In the genomic region with DNA sequence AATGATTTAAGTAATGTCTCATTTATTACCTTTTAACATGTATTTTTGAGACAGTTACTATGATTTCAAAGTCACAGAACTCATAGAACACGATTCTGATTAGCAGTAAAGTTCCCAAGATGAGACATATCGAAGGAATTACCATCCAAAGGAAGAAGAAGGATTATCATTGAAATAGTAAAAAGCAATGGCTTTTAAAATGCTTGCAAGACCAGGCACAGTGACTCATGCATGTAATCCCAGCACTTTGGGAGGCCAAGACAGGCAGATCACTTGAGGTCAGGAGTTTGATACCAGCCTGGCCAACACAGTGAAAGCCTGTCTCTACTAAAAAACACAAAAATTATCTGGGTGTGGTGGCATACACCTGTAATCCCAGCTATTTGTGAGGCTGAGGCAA, we compare ENCODE assay signal across 16 cellular contexts.
DNase-seq lines count a peak whose midpoint lies in the region; FAIRE-seq and TF ChIP-seq lines count a peak whose summit lies in the region.
"Had no signal": no experiment of that assay in that cellular context is flagged by ENCODE, and none has a peak within 500 bp of the region (broad histone marks: within the 10 kb centered on the region; RNA-seq: fewer than 3 reads in every experiment).

No MANE protein-coding gene starts in this region.

- no peak overlapping the region for H3K18ac ChIP-seq in trophoblast cell (ENCODE audit: low read length)

- H2BK120ac ChIP-seq in trophoblast cell (ENCODE audit: insufficient read depth, low read length, poor library complexity): no peak overlapping the region

- H3K36me3 ChIP-seq in bronchial epithelial cell (ENCODE audit: control insufficient read depth, insufficient read depth, low read length) (no peaks in the 10 kb centered on the region), trophoblast cell (ENCODE audit: control insufficient read depth in 1 of 2, insufficient read depth in 2 of 2, low read length in 2 of 2) (peaks cover 0 to 2% of the 10 kb centered on the region in 2 experiments)

- H3K4me1 Mint-ChIP-seq in HFFc6 (ENCODE audit: low read depth): peaks cover 15% of the 10 kb centered on the region
- H3K4me1 Mint-ChIP-seq: CD4-positive, CD25-positive, alpha-beta regulatory T cell had no signal

- no peak overlapping the region for H3K27ac ChIP-seq in trophoblast cell (ENCODE audit: low read depth, low read length)
- H3K27ac ChIP-seq: BLaER1 treated with 17β-estradiol and CSF1 and Interleukin-3, amounts not matched to agents 10 nM and 100 nM; HL-60 had no signal

- H2AK5ac ChIP-seq in trophoblast cell (ENCODE audit: low read length): no peak overlapping the region

- H3K4me1 ChIP-seq in trophoblast cell (ENCODE audit: control insufficient read depth in 1 of 2, insufficient read depth in 2 of 2, low read length in 2 of 2): no peaks in the 10 kb centered on the region
- H3K4me1 ChIP-seq: BLaER1 treated with 17β-estradiol and CSF1 and Interleukin-3, amounts not matched to agents 10 nM and 100 nM had no signal

- H3K27me3 ChIP-seq in bronchial epithelial cell (ENCODE audit: control insufficient read depth, insufficient read depth, low read length): no peaks in the 10 kb centered on the region
- no peaks in the 10 kb centered on the region for H3K27me3 ChIP-seq in trophoblast cell (ENCODE audit: insufficient read depth, low read length)
- H3K27me3 ChIP-seq: BLaER1 treated with 17β-estradiol and CSF1 and Interleukin-3, amounts not matched to agents 10 nM and 100 nM had no signal

- H3K9me3 Mint-ChIP-seq in HFFc6: no peaks in the 10 kb centered on the region
- H3K9me3 Mint-ChIP-seq: CD4-positive, CD25-positive, alpha-beta regulatory T cell had no signal

- no peak overlapping the region for H2BK12ac ChIP-seq in trophoblast cell (ENCODE audit: low read length)

- no CpG with 5 or more reads among the region's 2 CpGs for WGBS in trophoblast cell (ENCODE audit: extremely low coverage, insufficient coverage, insufficient read length)

- no peak overlapping the region for H3K23ac ChIP-seq in trophoblast cell (ENCODE audit: low read length)

- no peaks in the 10 kb centered on the region for H3K79me1 ChIP-seq in trophoblast cell (ENCODE audit: low read length)

- FAIRE-seq in bronchial epithelial cell (lab: Jason Lieb, UNC): no peak
- FAIRE-seq: G401.6, GM12892, GM19239 had no signal

- TF ChIP-seq CTCF in HFFc6 (IDR thresholded peaks at IDR 0.05): no peak
- TF ChIP-seq CTCF in bronchial epithelial cell (IDR thresholded peaks at IDR 0.05; ENCODE audit: insufficient read depth, low read length, severe bottlenecking): no peak
- TF ChIP-seq CTCF in foreskin fibroblast (IDR thresholded peaks at IDR 0.05; ENCODE audit: low read depth, low read length): no peak

- no peak overlapping the region for H3K4me3 ChIP-seq in bronchial epithelial cell (ENCODE audit: low read depth, low read length)
- no peak overlapping the region for H3K4me3 ChIP-seq in foreskin fibroblast (ENCODE audit: low read depth in 1 of 2, low read length in 2 of 2)
- H3K4me3 ChIP-seq in trophoblast cell (ENCODE audit: low read depth, low read length): no peak overlapping the region
- H3K4me3 ChIP-seq: BLaER1 treated with 17β-estradiol and CSF1 and Interleukin-3, amounts not matched to agents 10 nM and 100 nM had no signal

- H4K12ac ChIP-seq in trophoblast cell (ENCODE audit: low read depth, low read length): no peak overlapping the region

- H4K91ac ChIP-seq in trophoblast cell (ENCODE audit: low read depth, low read length): no peak overlapping the region

- H3K79me2 ChIP-seq in trophoblast cell (ENCODE audit: control insufficient read depth, insufficient read depth, low read length, poor library complexity): no peaks in the 10 kb centered on the region

- peaks cover 22% of the 10 kb centered on the region for H3K36me3 Mint-ChIP-seq in HFFc6 (ENCODE audit: low read depth)
- H3K36me3 Mint-ChIP-seq: CD4-positive, CD25-positive, alpha-beta regulatory T cell had no signal

- H3K9ac ChIP-seq in trophoblast cell (ENCODE audit: low read length): no peak overlapping the region
- H3K9ac ChIP-seq: BLaER1 treated with 17β-estradiol and CSF1 and Interleukin-3, amounts not matched to agents 10 nM and 100 nM had no signal

- H3K27me3 Mint-ChIP-seq in HFFc6 (ENCODE audit: insufficient read depth): no peaks in the 10 kb centered on the region; the same call in 1 of the 2 replicates
- H3K27me3 Mint-ChIP-seq: CD4-positive, CD25-positive, alpha-beta regulatory T cell had no signal

- H2BK5ac ChIP-seq in trophoblast cell (ENCODE audit: low read depth, low read length, poor library complexity): no peak overlapping the region

- H4K8ac ChIP-seq in trophoblast cell (ENCODE audit: low read depth, low read length): no peak overlapping the region

- DNase-seq in EH (ENCODE audit: low read depth): peak; percentile 20
- DNase-seq in HFFc6: peak; percentile 31
- peak; percentile 3 for DNase-seq in bronchial epithelial cell (ENCODE audit: low read depth)
- peak; percentile 20 to 59 for DNase-seq in foreskin fibroblast
- no peak for DNase-seq in trophoblast cell
- no peak for DNase-seq in hepatic stellate cell (ENCODE audit: low spot score)
- DNase-seq in cortex of kidney (lab: John Stamatoyannopoulos, UW): no peak
- DNase-seq in NCI-H226: no peak
- DNase-seq: 8988T; CD4-positive, CD25-positive, alpha-beta regulatory T cell; DMS53 had no signal

- no peak overlapping the region for H3K4me2 ChIP-seq in trophoblast cell (ENCODE audit: low read length)
- H3K4me2 ChIP-seq: BLaER1 treated with 17β-estradiol and CSF1 and Interleukin-3, amounts not matched to agents 10 nM and 100 nM had no signal

- H3K9me3 ChIP-seq in trophoblast cell (ENCODE audit: insufficient read depth, low read depth, low read length): no peaks in the 10 kb centered on the region

- H3K4ac ChIP-seq in trophoblast cell (ENCODE audit: low read depth, low read length): no peak overlapping the region

- no peak overlapping the region; the same call in 1 of the 2 replicates for H3K27ac Mint-ChIP-seq in HFFc6
- H3K27ac Mint-ChIP-seq: CD4-positive, CD25-positive, alpha-beta regulatory T cell had no signal

- H2AFZ ChIP-seq in trophoblast cell (ENCODE audit: insufficient read depth, low read length, poor library complexity): no peak overlapping the region

- no peak overlapping the region for H3K4me3 Mint-ChIP-seq in HFFc6
- H3K4me3 Mint-ChIP-seq: CD4-positive, CD25-positive, alpha-beta regulatory T cell had no signal

- H3K14ac ChIP-seq in trophoblast cell (ENCODE audit: low read length): no peak overlapping the region

Comparison
In these comparisons a context has a peak if more than half of its experiments do, and no peak if none do; other contexts are left out.
1. DNase-seq: peak in EH (single experiment), HFFc6 (single experiment), bronchial epithelial cell (single experiment) and foreskin fibroblast (2 of 2); none in trophoblast cell (0 of 2), hepatic stellate cell (single experiment), cortex of kidney (single experiment) and NCI-H226 (single experiment).